In genomic region chr16:70715860-70716357, GRCh38 we compare ENCODE assay signal across 11 cellular contexts. TPM values are rescaled to one million over a fixed set of nuclear protein-coding genes. Genes with fewer than 3 reads are reported as not detected.
DNase-seq lines count a peak whose midpoint lies in the region; ATAC-seq and TF ChIP-seq lines count a peak whose summit lies in the region.
"Had no signal": no experiment of that assay in that cellular context is flagged by ENCODE, and none has a peak within 500 bp of the region (broad histone marks: within the 10 kb centered on the region; RNA-seq: fewer than 3 reads in every experiment).

No MANE protein-coding gene starts in this region.

- peak overlapping the region; percentile 94 for H3K27ac ChIP-seq in RWPE2 (ENCODE audit: poor library complexity, severe bottlenecking)
- H3K27ac ChIP-seq in parathyroid adenoma = peak overlapping the region; percentile 94

- peak overlapping the region; percentile 48 for H3K4me2 ChIP-seq in parathyroid adenoma (ENCODE audit: low read length)

- H3K9ac ChIP-seq in parathyroid adenoma = no peak overlapping the region

- TF ChIP-seq CTCF in RWPE2 (IDR thresholded peaks at IDR 0.05; ENCODE audit: poor library complexity, severe bottlenecking) (no peak), parathyroid adenoma (IDR thresholded peaks at IDR 0.05) (no peak), Calu3 (IDR thresholded peaks at IDR 0.05; ENCODE audit: unreplicated experiment) (no peak)

- peaks cover 7% of the 10 kb centered on the region for H3K4me1 Mint-ChIP-seq in activated T-helper 1 cell treated with anti-CD3 and anti-CD28 coated beads, Interleukin-12 subunit alpha, Interleukin-12 subunit beta, Interleukin-2, Interleukin-4 antibody, amounts not matched to agents 30 ng/mL and 10 ng/mL and 1 ng/mL, durations not matched to agents 14 hours and 24 hours and 36 hours (ENCODE audit: low read depth)
- H3K4me1 Mint-ChIP-seq in Calu3 (ENCODE audit: low read depth, unreplicated experiment) = no peaks in the 10 kb centered on the region
- no peaks in the 10 kb centered on the region for H3K4me1 Mint-ChIP-seq in activated naive CD8-positive, alpha-beta T cell treated with anti-CD3 and anti-CD28 coated beads for 36 hours

- H3K9me3 ChIP-seq in RWPE2 (ENCODE audit: severe bottlenecking) (no peaks in the 10 kb centered on the region), parathyroid adenoma (ENCODE audit: control insufficient read depth, low read length) (no peaks in the 10 kb centered on the region)

- no peak for ATAC-seq in RWPE2 (ENCODE audit: low read depth)

- no peak overlapping the region for H3K27ac Mint-ChIP-seq in activated T-helper 1 cell treated with anti-CD3 and anti-CD28 coated beads, Interleukin-12 subunit alpha, Interleukin-12 subunit beta, Interleukin-2, Interleukin-4 antibody, amounts not matched to agents 30 ng/mL and 10 ng/mL and 1 ng/mL, durations not matched to agents 14 hours and 24 hours and 36 hours
- H3K27ac Mint-ChIP-seq in Calu3 (ENCODE audit: unreplicated experiment) = no peak overlapping the region
- no peak overlapping the region for H3K27ac Mint-ChIP-seq in activated naive CD8-positive, alpha-beta T cell treated with anti-CD3 and anti-CD28 coated beads for 36 hours

- H3K27me3 ChIP-seq in RWPE2 (ENCODE audit: insufficient read depth, poor library complexity, severe bottlenecking) (no peaks in the 10 kb centered on the region), parathyroid adenoma (ENCODE audit: control insufficient read depth, insufficient read depth, low read length) (no peaks in the 10 kb centered on the region)

- peaks cover 31% of the 10 kb centered on the region for H3K4me1 ChIP-seq in RWPE2 (ENCODE audit: insufficient read depth, poor library complexity, severe bottlenecking)
- H3K4me1 ChIP-seq in parathyroid adenoma = peaks cover 35% of the 10 kb centered on the region

- no TSS peak for BruUV-seq in Calu3 (replicated peaks; lab: Mats Ljungman, UMichigan)

- H3K27me3 Mint-ChIP-seq in activated T-helper 1 cell treated with anti-CD3 and anti-CD28 coated beads, Interleukin-12 subunit alpha, Interleukin-12 subunit beta, Interleukin-2, Interleukin-4 antibody, amounts not matched to agents 30 ng/mL and 10 ng/mL and 1 ng/mL, durations not matched to agents 14 hours and 24 hours and 36 hours (ENCODE audit: insufficient read depth) = no peaks in the 10 kb centered on the region
- no peaks in the 10 kb centered on the region for H3K27me3 Mint-ChIP-seq in Calu3 (ENCODE audit: unreplicated experiment)
- H3K27me3 Mint-ChIP-seq in activated naive CD8-positive, alpha-beta T cell treated with anti-CD3 and anti-CD28 coated beads for 36 hours = no peaks in the 10 kb centered on the region
- H3K27me3 Mint-ChIP-seq: CD8-positive, alpha-beta memory T cell; naive B cell had no signal

- peak; percentile 85 for DNase-seq in DMS 273 (lab: John Stamatoyannopoulos, UW; ENCODE audit: unreplicated experiment)
- DNase-seq in RWPE2 (ENCODE audit: low spot score) = no peak
- peak; percentile 75 for DNase-seq in fibroblast of gingiva (ENCODE audit: low read depth)
- DNase-seq in SW 1271 (lab: John Stamatoyannopoulos, UW) = no peak
- no peak for DNase-seq in activated T-helper 1 cell treated with anti-CD3 and anti-CD28 coated beads, Interleukin-12 subunit alpha, Interleukin-12 subunit beta, Interleukin-2, Interleukin-4 antibody, amounts not matched to agents 30 ng/mL and 10 ng/mL and 1 ng/mL, durations not matched to agents 14 hours and 24 hours and 36 hours (ENCODE audit: low spot score)
- DNase-seq in Calu3 = no peak
- DNase-seq in activated naive CD8-positive, alpha-beta T cell treated with anti-CD3 and anti-CD28 coated beads for 36 hours = no peak
- DNase-seq: CD8-positive, alpha-beta memory T cell; naive B cell; stimulated activated naive CD4-positive, alpha-beta T cell treated with Interleukin-2 at 50 U/mL for 16 hours had no signal

- peak overlapping the region; percentile 80 for H2AFZ ChIP-seq in parathyroid adenoma

- no peak overlapping the region for H3K4me3 Mint-ChIP-seq in activated T-helper 1 cell treated with anti-CD3 and anti-CD28 coated beads, Interleukin-12 subunit alpha, Interleukin-12 subunit beta, Interleukin-2, Interleukin-4 antibody, amounts not matched to agents 30 ng/mL and 10 ng/mL and 1 ng/mL, durations not matched to agents 14 hours and 24 hours and 36 hours
- no peak overlapping the region for H3K4me3 Mint-ChIP-seq in Calu3 (ENCODE audit: low read depth, unreplicated experiment)
- no peak overlapping the region for H3K4me3 Mint-ChIP-seq in activated naive CD8-positive, alpha-beta T cell treated with anti-CD3 and anti-CD28 coated beads for 36 hours
- H3K4me3 Mint-ChIP-seq: CD8-positive, alpha-beta memory T cell; naive B cell had no signal

- H3K9me3 Mint-ChIP-seq in activated T-helper 1 cell treated with anti-CD3 and anti-CD28 coated beads, Interleukin-12 subunit alpha, Interleukin-12 subunit beta, Interleukin-2, Interleukin-4 antibody, amounts not matched to agents 30 ng/mL and 10 ng/mL and 1 ng/mL, durations not matched to agents 14 hours and 24 hours and 36 hours = no peaks in the 10 kb centered on the region
- no peaks in the 10 kb centered on the region for H3K9me3 Mint-ChIP-seq in Calu3 (ENCODE audit: low read depth, unreplicated experiment)
- no peaks in the 10 kb centered on the region for H3K9me3 Mint-ChIP-seq in activated naive CD8-positive, alpha-beta T cell treated with anti-CD3 and anti-CD28 coated beads for 36 hours
- H3K9me3 Mint-ChIP-seq: CD8-positive, alpha-beta memory T cell had no signal

- no peak overlapping the region for H3K4me3 ChIP-seq in RWPE2 (ENCODE audit: severe bottlenecking)
- no peak overlapping the region for H3K4me3 ChIP-seq in parathyroid adenoma (ENCODE audit: low read depth, low read length)

- peaks cover 4% of the 10 kb centered on the region for H3K36me3 Mint-ChIP-seq in activated T-helper 1 cell treated with anti-CD3 and anti-CD28 coated beads, Interleukin-12 subunit alpha, Interleukin-12 subunit beta, Interleukin-2, Interleukin-4 antibody, amounts not matched to agents 30 ng/mL and 10 ng/mL and 1 ng/mL, durations not matched to agents 14 hours and 24 hours and 36 hours (ENCODE audit: low read depth)
- H3K36me3 Mint-ChIP-seq in Calu3 (ENCODE audit: insufficient read depth, unreplicated experiment) = peaks cover 12% of the 10 kb centered on the region
- H3K36me3 Mint-ChIP-seq in activated naive CD8-positive, alpha-beta T cell treated with anti-CD3 and anti-CD28 coated beads for 36 hours = peaks cover 18% of the 10 kb centered on the region

- CTCF ChIA-PET in Calu3 (lab: Charles Lee) = no interaction called here

- H3K79me2 ChIP-seq in parathyroid adenoma = no peaks in the 10 kb centered on the region

- intact Hi-C loops in activated T-helper 1 cell treated with anti-CD3 and anti-CD28 coated beads, Interleukin-12 subunit alpha, Interleukin-12 subunit beta, Interleukin-2, Interleukin-4 antibody, amounts not matched to agents 30 ng/mL and 10 ng/mL and 1 ng/mL, durations not matched to agents 14 hours and 24 hours and 36 hours (cut with micrococcal nuclease) = no loop called here
- intact Hi-C loops in Calu3 (cut with micrococcal nuclease; ENCODE audit: unreplicated experiment) = no loop called here

- H3K36me3 ChIP-seq in RWPE2 (ENCODE audit: low read depth) (no peaks in the 10 kb centered on the region), parathyroid adenoma (ENCODE audit: control insufficient read depth, insufficient read depth, low read length) (no peaks in the 10 kb centered on the region)

RNA-seq across cellular contexts. Expression of gene MTSS2, which starts 30.1 kb away (rescaled TPM):
- total RNA-seq in activated T-helper 1 cell treated with anti-CD3 and anti-CD28 coated beads, Interleukin-12 subunit alpha, Interleukin-12 subunit beta, Interleukin-2, Interleukin-4 antibody, amounts not matched to agents 30 ng/mL and 10 ng/mL and 1 ng/mL, durations not matched to agents 14 hours and 24 hours and 36 hours = 2.0 and 3.5 TPM in 2 replicates
- 27.1 and 28.3 TPM in 2 replicates for total RNA-seq in Calu3 (2022)
- total RNA-seq in activated naive CD8-positive, alpha-beta T cell treated with anti-CD3 and anti-CD28 coated beads for 36 hours = 1 to 10 TPM; 6.9 to 9.2 TPM

Comparison
In these comparisons a context has a peak if more than half of its experiments do, and no peak if none do; other contexts are left out.
1. DNase-seq: peak in DMS 273 (single experiment) and fibroblast of gingiva (single experiment); none in RWPE2 (single experiment), SW 1271 (0 of 2), activated T-helper 1 cell treated with anti-CD3 and anti-CD28 coated beads, Interleukin-12 subunit alpha, Interleukin-12 subunit beta, Interleukin-2, Interleukin-4 antibody, amounts not matched to agents 30 ng/mL and 10 ng/mL and 1 ng/mL, durations not matched to agents 14 hours and 24 hours and 36 hours (single experiment), Calu3 (single experiment) and activated naive CD8-positive, alpha-beta T cell treated with anti-CD3 and anti-CD28 coated beads for 36 hours (single experiment).